1 cellular context compared by ENCODE assay signal in the genomic region with DNA sequence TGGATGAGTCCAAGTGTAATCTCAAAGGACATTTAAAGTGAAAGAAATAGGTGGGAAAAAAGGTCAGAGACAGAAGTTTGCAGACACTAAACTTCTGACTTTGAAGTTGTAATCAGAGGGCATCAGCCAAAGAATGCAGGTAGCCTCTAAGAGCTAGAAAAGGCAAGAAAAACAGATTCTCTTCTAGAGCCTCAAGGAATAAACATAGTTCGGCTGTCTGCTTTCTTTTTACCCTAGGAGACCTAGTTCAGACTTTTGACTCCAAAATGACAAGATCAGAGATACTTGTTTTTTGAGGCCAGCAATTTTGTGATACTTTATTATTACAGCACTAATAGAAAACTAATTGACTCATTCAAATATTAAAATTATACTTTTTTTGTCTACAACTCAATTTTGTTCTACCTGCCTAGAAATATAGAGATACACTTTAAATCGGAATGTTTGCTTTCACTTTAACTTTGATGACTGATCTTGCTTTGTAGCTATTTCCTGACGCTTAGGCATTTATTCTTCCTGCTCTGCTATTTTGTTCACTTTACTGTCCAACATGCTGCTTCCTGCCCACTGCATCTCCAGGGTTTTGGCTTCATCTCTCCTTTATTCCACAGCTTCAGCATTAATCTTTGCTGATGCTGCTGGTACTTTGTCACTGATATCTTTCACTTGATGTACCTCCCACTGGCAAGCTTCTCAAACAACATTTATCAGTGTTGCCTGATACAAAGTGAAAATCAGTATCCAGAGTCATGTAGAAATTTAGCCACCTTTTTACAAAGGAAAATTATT.
TF ChIP-seq lines count a peak whose summit lies in the region.

No MANE protein-coding gene starts in this region.

TF ChIP-seq in HepG2, 621 proteins besides CTCF, POLR2A, EP300 and RAD21 (continued from another document):
- TF ChIP-seq, protein P1, sequence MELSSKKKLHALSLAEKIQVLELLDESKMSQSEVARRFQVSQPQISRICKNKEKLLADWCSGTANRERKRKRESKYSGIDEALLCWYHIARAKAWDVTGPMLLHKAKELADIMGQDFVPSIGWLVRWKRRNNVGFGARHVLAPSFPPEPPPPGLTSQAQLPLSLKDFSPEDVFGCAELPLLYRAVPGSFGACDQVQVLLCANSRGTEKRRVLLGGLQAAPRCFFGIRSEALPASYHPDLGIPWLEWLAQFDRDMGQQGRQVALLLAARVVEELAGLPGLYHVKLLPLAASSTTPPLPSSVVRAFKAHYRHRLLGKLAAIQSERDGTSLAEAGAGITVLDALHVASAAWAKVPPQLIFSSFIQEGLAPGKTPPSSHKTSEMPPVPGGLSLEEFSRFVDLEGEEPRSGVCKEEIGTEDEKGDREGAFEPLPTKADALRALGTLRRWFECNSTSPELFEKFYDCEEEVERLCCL (CRISPR knock-in tag; IDR thresholded peaks at IDR 0.05; ENCODE audit: borderline replicate concordance) = no peak
- TF ChIP-seq, protein P2, sequence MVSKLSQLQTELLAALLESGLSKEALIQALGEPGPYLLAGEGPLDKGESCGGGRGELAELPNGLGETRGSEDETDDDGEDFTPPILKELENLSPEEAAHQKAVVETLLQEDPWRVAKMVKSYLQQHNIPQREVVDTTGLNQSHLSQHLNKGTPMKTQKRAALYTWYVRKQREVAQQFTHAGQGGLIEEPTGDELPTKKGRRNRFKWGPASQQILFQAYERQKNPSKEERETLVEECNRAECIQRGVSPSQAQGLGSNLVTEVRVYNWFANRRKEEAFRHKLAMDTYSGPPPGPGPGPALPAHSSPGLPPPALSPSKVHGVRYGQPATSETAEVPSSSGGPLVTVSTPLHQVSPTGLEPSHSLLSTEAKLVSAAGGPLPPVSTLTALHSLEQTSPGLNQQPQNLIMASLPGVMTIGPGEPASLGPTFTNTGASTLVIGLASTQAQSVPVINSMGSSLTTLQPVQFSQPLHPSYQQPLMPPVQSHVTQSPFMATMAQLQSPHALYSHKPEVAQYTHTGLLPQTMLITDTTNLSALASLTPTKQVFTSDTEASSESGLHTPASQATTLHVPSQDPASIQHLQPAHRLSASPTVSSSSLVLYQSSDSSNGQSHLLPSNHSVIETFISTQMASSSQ (IDR thresholded peaks at IDR 0.05; ENCODE audit: low read depth) = no peak
- TF ChIP-seq, protein P2 (CRISPR knock-in tag; IDR thresholded peaks at IDR 0.05; ENCODE audit: borderline replicate concordance) = no peak
- TF ChIP-seq ZNF501 (CRISPR knock-in tag; IDR thresholded peaks at IDR 0.05) (no peak), TCF7 (IDR thresholded peaks at IDR 0.05; ENCODE audit: low read depth) (no peak), CEBPB (IDR thresholded peaks at IDR 0.05; ENCODE audit: borderline replicate concordance, low read depth, low read length) (no peak)
- TF ChIP-seq, protein P3, sequence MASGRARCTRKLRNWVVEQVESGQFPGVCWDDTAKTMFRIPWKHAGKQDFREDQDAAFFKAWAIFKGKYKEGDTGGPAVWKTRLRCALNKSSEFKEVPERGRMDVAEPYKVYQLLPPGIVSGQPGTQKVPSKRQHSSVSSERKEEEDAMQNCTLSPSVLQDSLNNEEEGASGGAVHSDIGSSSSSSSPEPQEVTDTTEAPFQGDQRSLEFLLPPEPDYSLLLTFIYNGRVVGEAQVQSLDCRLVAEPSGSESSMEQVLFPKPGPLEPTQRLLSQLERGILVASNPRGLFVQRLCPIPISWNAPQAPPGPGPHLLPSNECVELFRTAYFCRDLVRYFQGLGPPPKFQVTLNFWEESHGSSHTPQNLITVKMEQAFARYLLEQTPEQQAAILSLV (CRISPR knock-in tag; IDR thresholded peaks at IDR 0.05; ENCODE audit: borderline replicate concordance) = no peak
